ENCODE assay signal across 8 cellular contexts in genomic region chr2:27085670-27086089, GRCh38. TPM values are rescaled to one million over a fixed set of nuclear protein-coding genes. Genes with fewer than 3 reads are reported as not detected.
DNase-seq lines count a peak whose midpoint lies in the region; ATAC-seq, FAIRE-seq and TF ChIP-seq lines count a peak whose summit lies in the region.

No MANE protein-coding gene starts in this region.

- no peak for FAIRE-seq in keratinocyte (lab: Jason Lieb, UNC)

- dilution Hi-C loops in keratinocyte (cut with MboI; ENCODE audit: extremely low pct_ligation_motif_present, low sequenced_read_pairs): no loop called here

- no peak for TF ChIP-seq CTCF in GM12864 (IDR thresholded peaks at IDR 0.05; ENCODE audit: low read depth, low read length, missing control alignments)
- peak in 1 of 3 experiments; percentile 80 for TF ChIP-seq CTCF in keratinocyte (optimal IDR thresholded peaks at IDR 0.05 in 1 of 3, IDR thresholded peaks at IDR 0.05 in 1 of 3, conservative IDR thresholded peaks at IDR 0.05 in 1 of 3; ENCODE audit: extremely low read depth in 1 of 3, insufficient read depth in 2 of 3, low read length in 3 of 3)

- in situ Hi-C loops in ACHN (cut with HindIII; ENCODE audit: low pct_ligation_motif_present, low pct_unique_long_range_greater_than_20kb, low sequenced_read_pairs): no loop called here

- H3K9me3 ChIP-seq in SJSA1 (replicated peaks): no peaks in the 10 kb centered on the region
- H3K9me3 ChIP-seq in keratinocyte (ENCODE audit: control insufficient read depth, low read depth, low read length): no peaks in the 10 kb centered on the region

- H3K27me3 ChIP-seq in SJSA1 (replicated peaks): no peaks in the 10 kb centered on the region
- H3K27me3 ChIP-seq in keratinocyte (ENCODE audit: control insufficient read depth, extremely low read depth, insufficient read depth, low read length): no peaks in the 10 kb centered on the region

- H3K36me3 ChIP-seq in SJSA1 (peaks cover 33% of the 10 kb centered on the region), keratinocyte (ENCODE audit: control insufficient read depth in 2 of 2, extremely low read depth in 1 of 2, insufficient read depth in 2 of 2, low read length in 2 of 2) (no peaks in the 10 kb centered on the region)

- H3K27ac ChIP-seq in SJSA1 (peak overlapping the region; percentile 37; the same call in 1 of the 2 replicates), keratinocyte (ENCODE audit: control insufficient read depth, insufficient read depth, low read length) (peak overlapping the region; percentile 2), skin epidermis (peak overlapping the region; percentile 67 to 94 (median 87))

- peak; percentile 4 for ATAC-seq in HG03354 (IDR thresholded peaks at IDR 0.05; ENCODE audit: poor library complexity, severe bottlenecking, unreplicated experiment)

- peak; percentile 77 for DNase-seq in ACHN
- DNase-seq in GM12864 (ENCODE audit: low read depth): no peak
- peak; percentile 66 to 76 for DNase-seq in SJSA1 (ENCODE audit: low read depth in 1 of 2, low spot score in 2 of 2)
- DNase-seq in cerebellar cortex (ENCODE audit: low spot score): peak; percentile 69
- DNase-seq in keratinocyte (ENCODE audit: low read depth, low spot score): peak; percentile 35
- DNase-seq in dedifferentiated amniotic fluid mesenchymal stem cell (ENCODE audit: extremely low spot score): no peak

- peak overlapping the region; percentile 73 for H3K9ac ChIP-seq in keratinocyte (ENCODE audit: control insufficient read depth, extremely low read depth, insufficient read depth, low read length)

- H3K79me2 ChIP-seq in keratinocyte (ENCODE audit: control insufficient read depth, insufficient read depth, low read length): no peaks in the 10 kb centered on the region

- H3K4me1 ChIP-seq in SJSA1 (replicated peaks) (peaks cover 31% of the 10 kb centered on the region), keratinocyte (ENCODE audit: control insufficient read depth, extremely low read depth, insufficient read depth, low read length) (peaks cover 18% of the 10 kb centered on the region)

- H3K9me1 ChIP-seq in keratinocyte (ENCODE audit: control insufficient read depth, extremely low read depth, insufficient read depth, low read length): no peaks in the 10 kb centered on the region

- H3K4me2 ChIP-seq in keratinocyte (ENCODE audit: control insufficient read depth, extremely low read depth, insufficient read depth, low read depth, low read length): peak overlapping the region; percentile 79

- H4K20me1 ChIP-seq in keratinocyte (ENCODE audit: control insufficient read depth, extremely low read depth, insufficient read depth, low read length): no peaks in the 10 kb centered on the region

- H2AFZ ChIP-seq in keratinocyte (ENCODE audit: control insufficient read depth, low read length): peak overlapping the region; percentile 65

- H3K4me3 ChIP-seq in GM12864 (ENCODE audit: low read depth, low read length): peak overlapping the region; percentile 60
- H3K4me3 ChIP-seq in SJSA1: peak overlapping the region; percentile 46
- peak overlapping the region; percentile 55 to 85 (median 69) for H3K4me3 ChIP-seq in keratinocyte (ENCODE audit: control insufficient read depth in 2 of 3, extremely low read depth in 1 of 3, insufficient read depth in 2 of 3, low read depth in 1 of 3, low read length in 3 of 3)
- peak overlapping the region; percentile 51 to 83 (median 73) for H3K4me3 ChIP-seq in skin epidermis

RNA-seq across cellular contexts. Expression of gene KHK, which starts 0.9 kb away (rescaled TPM):
- total RNA-seq in SJSA1 (2014; rRNA removed; shearing (Covaris generic)): 0.11 and 0.31 TPM in 2 replicates
- 0.06 to 0.36 TPM (median 0.21 TPM) in 3 replicates for polyA plus RNA-seq in keratinocyte
- not detected for polyA plus RNA-seq in keratinocyte (2011; ENCODE audit: low read depth)
- polyA plus RNA-seq in keratinocyte (2011; cell fraction: cytosol; rRNA removed): 0.10 and 0.11 TPM in 2 replicates
- polyA plus RNA-seq in keratinocyte (2011; cell fraction: nucleus; rRNA removed): 0.07 and 0.24 TPM in 2 replicates
- 0.16 and 0.46 TPM in 2 replicates for polyA plus RNA-seq in keratinocyte (2012; ENCODE audit: low replicate concordance)
- polyA minus RNA-seq in keratinocyte: 0.45 to 0.95 TPM in 2 of 3 replicates, not detected in the other
- polyA minus RNA-seq in keratinocyte (2011; cell fraction: cytosol; rRNA and poly(A)+ RNA removed): not detected
- polyA minus RNA-seq in keratinocyte (2011; cell fraction: nucleus; rRNA and poly(A)+ RNA removed): not detected in 2 replicates

RNA-seq across cellular contexts. Expression of gene EMILIN1, which starts 7.3 kb away (rescaled TPM):
- total RNA-seq in SJSA1 (2014; rRNA removed; shearing (Covaris generic)): 168 and 170 TPM in 2 replicates
- 0.01 to 0.06 TPM (median 0.03 TPM) in 3 replicates for polyA plus RNA-seq in keratinocyte
- polyA plus RNA-seq in keratinocyte (2011; ENCODE audit: low read depth): not detected
- polyA plus RNA-seq in keratinocyte (2011; cell fraction: cytosol; rRNA removed): 0.06 TPM in 1 of 2 replicates, not detected in the other
- 0.04 and 0.23 TPM in 2 replicates for polyA plus RNA-seq in keratinocyte (2011; cell fraction: nucleus; rRNA removed)
- polyA plus RNA-seq in keratinocyte (2012; ENCODE audit: low replicate concordance): 0.18 TPM in 2 replicates
- polyA minus RNA-seq in keratinocyte: 0.20 TPM in 1 of 3 replicates, not detected in the others
- not detected for polyA minus RNA-seq in keratinocyte (2011; cell fraction: cytosol; rRNA and poly(A)+ RNA removed)
- not detected in 2 replicates for polyA minus RNA-seq in keratinocyte (2011; cell fraction: nucleus; rRNA and poly(A)+ RNA removed)

RNA-seq across cellular contexts. Expression of gene OST4, which starts 14.2 kb away (rescaled TPM):
- 322 and 334 TPM in 2 replicates for total RNA-seq in SJSA1 (2014; rRNA removed; shearing (Covaris generic))
- polyA plus RNA-seq in keratinocyte: 393 to 636 TPM (median 541 TPM) in 3 replicates
- 42.3 TPM for polyA plus RNA-seq in keratinocyte (2011; ENCODE audit: low read depth)
- 695 and 721 TPM in 2 replicates for polyA plus RNA-seq in keratinocyte (2011; cell fraction: cytosol; rRNA removed)
- polyA plus RNA-seq in keratinocyte (2011; cell fraction: nucleus; rRNA removed): 135 and 166 TPM in 2 replicates
- 473 and 536 TPM in 2 replicates for polyA plus RNA-seq in keratinocyte (2012; ENCODE audit: low replicate concordance)
- 279 to 499 TPM (median 284 TPM) in 3 replicates for polyA minus RNA-seq in keratinocyte
- polyA minus RNA-seq in keratinocyte (2011; cell fraction: cytosol; rRNA and poly(A)+ RNA removed): 1,244 TPM
- 34.9 and 44.1 TPM in 2 replicates for polyA minus RNA-seq in keratinocyte (2011; cell fraction: nucleus; rRNA and poly(A)+ RNA removed)

RNA-seq across cellular contexts. Expression of gene CGREF1, which starts 33.2 kb away (rescaled TPM):
- total RNA-seq in SJSA1 (2014; rRNA removed; shearing (Covaris generic)): 2.1 and 3.1 TPM in 2 replicates
- 1.1 to 1.4 TPM (median 1.3 TPM) in 3 replicates for polyA plus RNA-seq in keratinocyte
- 0.69 TPM for polyA plus RNA-seq in keratinocyte (2011; ENCODE audit: low read depth)
- polyA plus RNA-seq in keratinocyte (2011; cell fraction: cytosol; rRNA removed): 1.7 and 2.6 TPM in 2 replicates
- 3.2 and 3.3 TPM in 2 replicates for polyA plus RNA-seq in keratinocyte (2011; cell fraction: nucleus; rRNA removed)
- 0.81 and 1.1 TPM in 2 replicates for polyA plus RNA-seq in keratinocyte (2012; ENCODE audit: low replicate concordance)
- polyA minus RNA-seq in keratinocyte: 0.51 to 1.1 TPM (median 0.96 TPM) in 3 replicates
- polyA minus RNA-seq in keratinocyte (2011; cell fraction: cytosol; rRNA and poly(A)+ RNA removed): 1.9 TPM
- polyA minus RNA-seq in keratinocyte (2011; cell fraction: nucleus; rRNA and poly(A)+ RNA removed): 1.2 TPM in 1 of 2 replicates, not detected in the other

RNA-seq across cellular contexts. Expression of gene AGBL5, which starts 34.2 kb away (rescaled TPM):
- 22.8 and 32.7 TPM in 2 replicates for total RNA-seq in SJSA1 (2014; rRNA removed; shearing (Covaris generic))
- polyA plus RNA-seq in keratinocyte: 24.5 to 27.7 TPM (median 25.5 TPM) in 3 replicates
- 31.7 TPM for polyA plus RNA-seq in keratinocyte (2011; ENCODE audit: low read depth)
- 26.4 and 32.9 TPM in 2 replicates for polyA plus RNA-seq in keratinocyte (2011; cell fraction: cytosol; rRNA removed)
- polyA plus RNA-seq in keratinocyte (2011; cell fraction: nucleus; rRNA removed): 12.3 and 12.4 TPM in 2 replicates
- polyA plus RNA-seq in keratinocyte (2012; ENCODE audit: low replicate concordance): 12.7 and 19.7 TPM in 2 replicates
- 32.5 to 60.4 TPM (median 47.4 TPM) in 3 replicates for polyA minus RNA-seq in keratinocyte
- polyA minus RNA-seq in keratinocyte (2011; cell fraction: cytosol; rRNA and poly(A)+ RNA removed): 25.1 TPM
- polyA minus RNA-seq in keratinocyte (2011; cell fraction: nucleus; rRNA and poly(A)+ RNA removed): 6.5 and 9.9 TPM in 2 replicates

Comparison
In these comparisons a context has a peak if more than half of its experiments do, and no peak if none do; other contexts are left out.
1. DNase-seq: peak in ACHN (single experiment), SJSA1 (2 of 2), cerebellar cortex (single experiment) and keratinocyte (single experiment); none in GM12864 (single experiment) and dedifferentiated amniotic fluid mesenchymal stem cell (single experiment).
2. H3K27ac ChIP-seq: peak in every context shown above with its lines; median percentile 87 in skin epidermis; 37 in SJSA1; 2 in keratinocyte.
3. Peak in every context shown above with its lines, with median percentiles within 50 percentile points of each other: H3K4me3 ChIP-seq.